In the genomic region with DNA sequence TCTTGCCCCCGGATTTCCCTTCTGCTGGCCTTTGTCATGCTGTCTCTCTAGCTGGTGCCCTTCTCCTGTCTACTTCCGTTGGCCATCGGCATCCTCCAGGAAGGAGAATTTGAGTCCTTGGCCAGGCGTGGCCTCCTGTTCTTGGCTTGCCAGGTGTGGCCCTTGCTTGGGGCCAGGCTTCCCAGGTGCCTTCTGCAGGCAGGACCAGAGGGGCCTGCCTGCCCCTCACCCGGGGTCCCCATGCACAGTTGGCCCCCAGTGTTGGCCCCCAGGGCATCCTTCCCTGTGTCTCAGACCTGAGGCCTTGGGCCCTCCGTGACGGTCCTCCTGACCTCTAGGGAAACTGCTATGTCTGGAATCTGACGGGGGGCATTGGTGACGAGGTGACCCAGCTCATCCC, we compare ENCODE assay signal across 15 cellular contexts. TPM values are rescaled to one million over a fixed set of nuclear protein-coding genes. Genes with fewer than 3 reads are reported as not detected.
DNase-seq lines count a peak whose midpoint lies in the region; ATAC-seq and TF ChIP-seq lines count a peak whose summit lies in the region.
"Had no signal": no experiment of that assay in that cellular context is flagged by ENCODE, and none has a peak within 500 bp of the region (broad histone marks: within the 10 kb centered on the region; RNA-seq: fewer than 3 reads in every experiment).

No MANE protein-coding gene starts in this region.

- H3K36me3 Mint-ChIP-seq in activated T-cell treated with anti-CD3 and anti-CD28 coated beads, Interleukin-2, amount 50 U/mL, for 4 hours (ENCODE audit: insufficient read depth) = peaks cover 13% of the 10 kb centered on the region
- H3K36me3 Mint-ChIP-seq in T-helper 17 cell (ENCODE audit: low read depth) (peaks cover 6% of the 10 kb centered on the region), endodermal cell (ENCODE audit: low read depth) (peaks cover 29% of the 10 kb centered on the region)
- peaks cover 47% of the 10 kb centered on the region for H3K36me3 Mint-ChIP-seq in stimulated activated effector memory CD8-positive, alpha-beta T cell treated with anti-CD3 and anti-CD28 coated beads, Interleukin-12 subunit alpha, Interleukin-12 subunit beta, amount 100 ng/mL, for 72 hours

- DNase-seq in activated T-cell treated with anti-CD3 and anti-CD28 coated beads, Interleukin-2, amount 50 U/mL, for 4 hours = no peak
- DNase-seq in activated T-cell treated with anti-CD3 and anti-CD28 coated beads, Interleukin-2, amount 50 U/mL, for 48 hours = no peak
- DNase-seq in T-helper 17 cell (no peak), endodermal cell (no peak), DMS53 treated with DMSO at 0.1 percent for 48 hours (lab: John Stamatoyannopoulos, UW; ENCODE audit: unreplicated experiment) (no peak)
- DNase-seq in stimulated activated effector memory CD8-positive, alpha-beta T cell treated with anti-CD3 and anti-CD28 coated beads, Interleukin-12 subunit alpha, Interleukin-12 subunit beta, amount 100 ng/mL, for 72 hours (ENCODE audit: low spot score in 2 of 2) = no peak
- DNase-seq: colonic mucosa, GDM1, left colon, NCI-H1436, NCI-H226, RPMI8226 had no signal

- H3K9me3 ChIP-seq in T-helper 17 cell (ENCODE audit: control insufficient read depth, low read length, poor library complexity, severe bottlenecking) (no peaks in the 10 kb centered on the region), endodermal cell (ENCODE audit: control insufficient read depth, low read length) (no peaks in the 10 kb centered on the region)
- H3K9me3 ChIP-seq: colonic mucosa, vagina had no signal

- H3K27ac ChIP-seq in endodermal cell (ENCODE audit: low read depth, low read length) = no peak overlapping the region
- H3K27ac ChIP-seq: colonic mucosa, vagina had no signal

- H3K36me3 ChIP-seq in endodermal cell (ENCODE audit: control insufficient read depth, insufficient read depth, low read length) = peaks cover 25% of the 10 kb centered on the region

- TF ChIP-seq CTCF in endodermal cell (conservative IDR thresholded peaks at IDR 0.05) = no peak

- WGBS in endodermal cell (ENCODE audit: insufficient coverage in 1 of 2, insufficient read length in 1 of 2), 2 experiments = 91 to 97% methylated on average over 5 to 9 of the region's 9 CpGs

- peak overlapping the region; percentile 57 for H3K27ac Mint-ChIP-seq in T-helper 17 cell
- H3K27ac Mint-ChIP-seq in endodermal cell = peak overlapping the region; percentile 28
- H3K27ac Mint-ChIP-seq in stimulated activated effector memory CD8-positive, alpha-beta T cell treated with anti-CD3 and anti-CD28 coated beads, Interleukin-12 subunit alpha, Interleukin-12 subunit beta, amount 100 ng/mL, for 72 hours = peak overlapping the region; percentile 69

- no peak overlapping the region for H3K9ac ChIP-seq in endodermal cell (ENCODE audit: extremely low read depth, low read length, poor library complexity, severe bottlenecking)

- H3K9me3 Mint-ChIP-seq in activated T-cell treated with anti-CD3 and anti-CD28 coated beads, Interleukin-2, amount 50 U/mL, for 4 hours = no peaks in the 10 kb centered on the region
- peaks cover 5% of the 10 kb centered on the region for H3K9me3 Mint-ChIP-seq in endodermal cell
- H3K9me3 Mint-ChIP-seq in stimulated activated effector memory CD8-positive, alpha-beta T cell treated with anti-CD3 and anti-CD28 coated beads, Interleukin-12 subunit alpha, Interleukin-12 subunit beta, amount 100 ng/mL, for 72 hours = no peaks in the 10 kb centered on the region

- no peaks in the 10 kb centered on the region for H3K4me1 ChIP-seq in endodermal cell (ENCODE audit: control insufficient read depth, insufficient read depth, low read length)

- H3K27me3 Mint-ChIP-seq in activated T-cell treated with anti-CD3 and anti-CD28 coated beads, Interleukin-2, amount 50 U/mL, for 4 hours (ENCODE audit: low read depth) = no peaks in the 10 kb centered on the region
- no peaks in the 10 kb centered on the region for H3K27me3 Mint-ChIP-seq in T-helper 17 cell
- peaks cover 6% of the 10 kb centered on the region for H3K27me3 Mint-ChIP-seq in endodermal cell (ENCODE audit: insufficient read depth)

- H3K4me1 Mint-ChIP-seq in activated T-cell treated with anti-CD3 and anti-CD28 coated beads, Interleukin-2, amount 50 U/mL, for 4 hours (ENCODE audit: low read depth) = peaks cover 29% of the 10 kb centered on the region
- H3K4me1 Mint-ChIP-seq in T-helper 17 cell = peaks cover 21% of the 10 kb centered on the region
- H3K4me1 Mint-ChIP-seq in endodermal cell = peaks cover 6% of the 10 kb centered on the region
- peaks cover 44% of the 10 kb centered on the region for H3K4me1 Mint-ChIP-seq in stimulated activated effector memory CD8-positive, alpha-beta T cell treated with anti-CD3 and anti-CD28 coated beads, Interleukin-12 subunit alpha, Interleukin-12 subunit beta, amount 100 ng/mL, for 72 hours

- no peak for ATAC-seq in activated T-cell treated with anti-CD3 and anti-CD28 coated beads, Interleukin-2, amount 50 U/mL, for 4 hours
- ATAC-seq in T-helper 17 cell (no peak), GM18873 (IDR thresholded peaks at IDR 0.05; ENCODE audit: low FRiP score, unreplicated experiment) (no peak), GM18867 (IDR thresholded peaks at IDR 0.05; ENCODE audit: unreplicated experiment) (no peak)
- ATAC-seq in stimulated activated effector memory CD8-positive, alpha-beta T cell treated with anti-CD3 and anti-CD28 coated beads, Interleukin-12 subunit alpha, Interleukin-12 subunit beta, amount 100 ng/mL, for 72 hours = no peak
- ATAC-seq: left colon had no signal

- no peaks in the 10 kb centered on the region for H3K27me3 ChIP-seq in endodermal cell (ENCODE audit: control insufficient read depth, insufficient read depth, low read length, poor library complexity, severe bottlenecking)
- H3K27me3 ChIP-seq: colonic mucosa, vagina had no signal

- peak overlapping the region; percentile 84 for H3K4me3 Mint-ChIP-seq in activated T-cell treated with anti-CD3 and anti-CD28 coated beads, Interleukin-2, amount 50 U/mL, for 4 hours
- H3K4me3 Mint-ChIP-seq in T-helper 17 cell (peak overlapping the region; percentile 81), endodermal cell (peak overlapping the region; percentile 26)
- peak overlapping the region; percentile 75 for H3K4me3 Mint-ChIP-seq in stimulated activated effector memory CD8-positive, alpha-beta T cell treated with anti-CD3 and anti-CD28 coated beads, Interleukin-12 subunit alpha, Interleukin-12 subunit beta, amount 100 ng/mL, for 72 hours

- no peak overlapping the region for H3K4me3 ChIP-seq in endodermal cell (ENCODE audit: low read length)
- H3K4me3 ChIP-seq: colonic mucosa, vagina had no signal

RNA-seq across cellular contexts. Expression of a gene that starts 2.6 kb away (rescaled TPM):
- 10 to 100 TPM; 73.6 to 88.0 (median 84.8) TPM for total RNA-seq in activated T-cell treated with anti-CD3 and anti-CD28 coated beads, Interleukin-2, amount 50 U/mL, for 4 hours
- total RNA-seq in T-helper 17 cell (10 to 100 TPM; 28.2 to 31.4 TPM), endodermal cell (10 to 100 TPM; 60.3 to 70.8 TPM)
- 64.9 TPM for polyA plus RNA-seq in endodermal cell (2013, experiment 1 of 2)
- polyA plus RNA-seq in endodermal cell (2013, experiment 2 of 2) = 61.5 TPM

RNA-seq across cellular contexts. Expression of a gene that starts 2.8 kb away (rescaled TPM):
- total RNA-seq in activated T-cell treated with anti-CD3 and anti-CD28 coated beads, Interleukin-2, amount 50 U/mL, for 4 hours = 1 to 10 TPM; 6.4 to 8.2 (median 6.8) TPM
- total RNA-seq in T-helper 17 cell (1 to 10 TPM; 2.6 to 4.0 TPM), endodermal cell (10 to 100 TPM in 1 of 2 donors, 1 to 10 TPM in 1; 7.7 to 15.0 TPM)
- polyA plus RNA-seq in endodermal cell (2013, experiment 1 of 2) = 17.3 TPM
- 15.4 TPM for polyA plus RNA-seq in endodermal cell (2013, experiment 2 of 2)

RNA-seq across cellular contexts. Expression of a gene that starts 6.8 kb away (rescaled TPM):
- total RNA-seq in activated T-cell treated with anti-CD3 and anti-CD28 coated beads, Interleukin-2, amount 50 U/mL, for 4 hours = 10 to 100 TPM; 25.8 to 27.9 (median 27.2) TPM
- total RNA-seq in T-helper 17 cell (1 to 10 TPM; 7.8 to 9.2 TPM), endodermal cell (10 to 100 TPM; 31.0 to 32.0 TPM)
- 32.6 TPM for polyA plus RNA-seq in endodermal cell (2013, experiment 1 of 2)
- 31.5 TPM for polyA plus RNA-seq in endodermal cell (2013, experiment 2 of 2)

RNA-seq across cellular contexts. Expression of a gene that starts 11.5 kb away (rescaled TPM):
- total RNA-seq in activated T-cell treated with anti-CD3 and anti-CD28 coated beads, Interleukin-2, amount 50 U/mL, for 4 hours = 1 to 10 TPM in 1 of 3 donors, under 1 TPM in 2; 0.14 to 1.5 (median 0.34) TPM
- total RNA-seq in T-helper 17 cell = under 1 TPM in 1 of 2 donors, not detected in 1; 0.05 TPM
- total RNA-seq in endodermal cell = 1 to 10 TPM; 8.2 to 9.7 TPM
- polyA plus RNA-seq in endodermal cell (2013, experiment 1 of 2) = 11.9 TPM
- polyA plus RNA-seq in endodermal cell (2013, experiment 2 of 2) = 9.7 TPM

RNA-seq across cellular contexts. Expression of a gene that starts 15.5 kb away (rescaled TPM):
- total RNA-seq in activated T-cell treated with anti-CD3 and anti-CD28 coated beads, Interleukin-2, amount 50 U/mL, for 4 hours = 10 to 100 TPM; 44.3 to 48.7 (median 45.3) TPM
- total RNA-seq in T-helper 17 cell (10 to 100 TPM; 32.0 to 33.6 TPM), endodermal cell (10 to 100 TPM; 24.5 to 29.6 TPM)
- polyA plus RNA-seq in endodermal cell (2013, experiment 1 of 2) = 25.0 TPM
- polyA plus RNA-seq in endodermal cell (2013, experiment 2 of 2) = 18.9 TPM

Comparison
In these comparisons a context has a peak if more than half of its experiments do, and no peak if none do; other contexts are left out.
1. H3K4me3 Mint-ChIP-seq: peak in every context shown above with its lines; median percentile 84 in activated T-cell treated with anti-CD3 and anti-CD28 coated beads, Interleukin-2, amount 50 U/mL, for 4 hours; 81 in T-helper 17 cell; 75 in stimulated activated effector memory CD8-positive, alpha-beta T cell treated with anti-CD3 and anti-CD28 coated beads, Interleukin-12 subunit alpha, Interleukin-12 subunit beta, amount 100 ng/mL, for 72 hours; 26 in endodermal cell.